ENCODE assay signal across 17 cellular contexts in the genomic region with DNA sequence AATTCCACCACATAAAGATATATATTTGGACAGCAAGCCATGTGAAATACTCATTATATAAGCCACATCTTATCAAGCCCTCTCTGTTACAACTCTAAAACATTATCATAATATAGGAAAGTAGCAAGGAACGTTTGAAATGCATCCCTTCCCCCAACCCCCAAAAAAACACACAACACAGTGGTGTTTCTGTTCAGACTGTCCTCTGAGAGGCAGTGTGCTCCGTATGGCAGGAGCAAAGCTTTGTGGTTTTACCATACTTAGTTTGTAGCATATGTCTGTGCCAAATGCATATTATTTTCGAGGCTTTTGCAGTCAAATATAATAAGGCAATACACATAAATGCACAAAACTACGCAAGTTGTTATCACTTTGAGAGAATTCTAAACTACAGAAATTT.
DNase-seq lines count a peak whose midpoint lies in the region; ATAC-seq, FAIRE-seq and TF ChIP-seq lines count a peak whose summit lies in the region.
"Had no signal": no experiment of that assay in that cellular context is flagged by ENCODE, and none has a peak within 500 bp of the region (broad histone marks: within the 10 kb centered on the region; RNA-seq: fewer than 3 reads in every experiment).

No MANE protein-coding gene starts in this region.

- no peak for TF ChIP-seq CTCF in A549 (IDR thresholded peaks at IDR 0.05)

- no peak for FAIRE-seq in A549 (lab: Jason Lieb, UNC)
- FAIRE-seq: endometrium had no signal

- CTCF ChIA-PET in A549 (lab: Yijun Ruan, JAX), result no interaction called here
- CTCF ChIA-PET in activated CD4-positive, alpha-beta memory T cell treated with anti-CD3 and anti-CD28 coated beads for 36 hours (lab: Charles Lee), result no interaction called here

- TF ChIP-seq EP300 in A549 (IDR thresholded peaks at IDR 0.05), result no peak

- no peaks in the 10 kb centered on the region for H3K27me3 Mint-ChIP-seq in activated CD4-positive, alpha-beta memory T cell treated with anti-CD3 and anti-CD28 coated beads for 36 hours
- H3K27me3 Mint-ChIP-seq: activated B cell treated with CpG ODN at 0.5 μM for 24 hours had no signal

- no peaks in the 10 kb centered on the region for H3K9me3 Mint-ChIP-seq in activated CD4-positive, alpha-beta memory T cell treated with anti-CD3 and anti-CD28 coated beads for 36 hours
- H3K9me3 Mint-ChIP-seq: activated B cell treated with CpG ODN at 0.5 μM for 24 hours; activated T-helper 2 cell treated with anti-CD3 and anti-CD28 coated beads, Interferon-gamma antibody, Interleukin-2, Interleukin-4, amounts not matched to agents 10 μg/mL and 5 μg/mL and 100 μg/mL, durations not matched to agents 14 hours and 24 hours and 36 hours; mesothelial cell of epicardium; neural progenitor cell had no signal

- DNase-seq in A549 (ENCODE audit: low read depth in 1 of 2, low spot score in 1 of 2) (no peak), SK-MEL-5 (ENCODE audit: low read depth, low spot score) (peak; percentile 57), fibroblast of peridontal ligament (ENCODE audit: extremely low read depth) (peak; percentile 28), ureter (ENCODE audit: low spot score) (no peak), NCI-H510A treated with DMSO at 0.1 percent for 48 hours (lab: John Stamatoyannopoulos, UW) (no peak)
- DNase-seq in activated CD4-positive, alpha-beta memory T cell treated with anti-CD3 and anti-CD28 coated beads for 36 hours, result no peak
- DNase-seq: activated B cell treated with CpG ODN at 0.5 μM for 24 hours; activated CD8-positive, alpha-beta memory T cell treated with anti-CD3 and anti-CD28 coated beads for 24 hours; NCI-H1417 had no signal

- no peak overlapping the region for H3K4me3 ChIP-seq in A549
- H3K4me3 ChIP-seq: neural progenitor cell, right atrium auricular region had no signal

- H3K4me1 Mint-ChIP-seq in activated CD4-positive, alpha-beta memory T cell treated with anti-CD3 and anti-CD28 coated beads for 36 hours (ENCODE audit: low read depth), result peaks cover 18% of the 10 kb centered on the region
- H3K4me1 Mint-ChIP-seq: neural progenitor cell had no signal

- no peak overlapping the region for H3K27ac Mint-ChIP-seq in activated CD4-positive, alpha-beta memory T cell treated with anti-CD3 and anti-CD28 coated beads for 36 hours
- H3K27ac Mint-ChIP-seq: activated B cell treated with CpG ODN at 0.5 μM for 24 hours; activated T-helper 2 cell treated with anti-CD3 and anti-CD28 coated beads, Interferon-gamma antibody, Interleukin-2, Interleukin-4, amounts not matched to agents 10 μg/mL and 5 μg/mL and 100 μg/mL, durations not matched to agents 14 hours and 24 hours and 36 hours; neural progenitor cell had no signal

- intact Hi-C loops in activated CD4-positive, alpha-beta memory T cell treated with anti-CD3 and anti-CD28 coated beads for 36 hours (cut with micrococcal nuclease), result no loop called here

- in situ Hi-C loops in SK-MEL-5 (cut with HindIII; ENCODE audit: low pct_unique_long_range_greater_than_20kb, low sequenced_read_pairs), result no loop called here

- H3K4me1 ChIP-seq in A549, result peaks cover 56% of the 10 kb centered on the region
- H3K4me1 ChIP-seq: neural progenitor cell had no signal

- H3K4me3 Mint-ChIP-seq in activated CD4-positive, alpha-beta memory T cell treated with anti-CD3 and anti-CD28 coated beads for 36 hours, result no peak overlapping the region
- H3K4me3 Mint-ChIP-seq: activated B cell treated with CpG ODN at 0.5 μM for 24 hours, mesothelial cell of epicardium, neural progenitor cell had no signal

- 51% methylated on average over 4 of the region's 4 CpGs for WGBS in A549 (ENCODE audit: missing lambda C conversion rate)

- no peak for TF ChIP-seq RAD21 in A549 (conservative IDR thresholded peaks at IDR 0.05 in 1 of 2, IDR thresholded peaks at IDR 0.05 in 1 of 2)

- peak overlapping the region; percentile 62 for H3K4me2 ChIP-seq in A549
- H3K4me2 ChIP-seq: KMS-11, neural progenitor cell had no signal

- no peak for TF ChIP-seq POLR2A in A549 (IDR thresholded peaks at IDR 0.05; ENCODE audit: low read length)

- H3K36me3 Mint-ChIP-seq in activated CD4-positive, alpha-beta memory T cell treated with anti-CD3 and anti-CD28 coated beads for 36 hours, result no peaks in the 10 kb centered on the region
- H3K36me3 Mint-ChIP-seq: mesothelial cell of epicardium, neural progenitor cell had no signal

- ATAC-seq in A549 (peak in 1 of 2 experiments; percentile 66; a peak in 2 of 6 replicates), GM21619 (IDR thresholded peaks at IDR 0.05; ENCODE audit: unreplicated experiment) (peak; percentile 39), HG03196 (IDR thresholded peaks at IDR 0.05; ENCODE audit: unreplicated experiment) (no peak)

- POLR2A ChIA-PET in A549 (lab: Yijun Ruan, JAX), result no interaction called here
- POLR2A ChIA-PET in activated CD4-positive, alpha-beta memory T cell treated with anti-CD3 and anti-CD28 coated beads for 36 hours (lab: Charles Lee), result no interaction called here

- H3K9me3 ChIP-seq in A549, result no peaks in the 10 kb centered on the region
- H3K9me3 ChIP-seq: right atrium auricular region had no signal

- H3K27ac ChIP-seq in A549, result peak overlapping the region in 1 of 2 experiments; percentile 65; a peak in 1 of 6 replicates
- H3K27ac ChIP-seq: KMS-11, neural progenitor cell, right atrium auricular region had no signal

TF ChIP-seq in A549, 52 proteins besides CTCF, POLR2A, EP300 and RAD21:
- no peak for TF ChIP-seq ZNF302 (CRISPR knock-in tag; IDR thresholded peaks at IDR 0.05)

Comparison
In these comparisons a context has a peak if more than half of its experiments do, and no peak if none do; other contexts are left out.
1. DNase-seq: peak in SK-MEL-5 (single experiment) and fibroblast of peridontal ligament (single experiment); none in A549 (0 of 2), activated CD4-positive, alpha-beta memory T cell treated with anti-CD3 and anti-CD28 coated beads for 36 hours (single experiment), ureter (single experiment) and NCI-H510A treated with DMSO at 0.1 percent for 48 hours (single experiment).